ENCODE assay signal across 1 cellular context in the genomic region with DNA sequence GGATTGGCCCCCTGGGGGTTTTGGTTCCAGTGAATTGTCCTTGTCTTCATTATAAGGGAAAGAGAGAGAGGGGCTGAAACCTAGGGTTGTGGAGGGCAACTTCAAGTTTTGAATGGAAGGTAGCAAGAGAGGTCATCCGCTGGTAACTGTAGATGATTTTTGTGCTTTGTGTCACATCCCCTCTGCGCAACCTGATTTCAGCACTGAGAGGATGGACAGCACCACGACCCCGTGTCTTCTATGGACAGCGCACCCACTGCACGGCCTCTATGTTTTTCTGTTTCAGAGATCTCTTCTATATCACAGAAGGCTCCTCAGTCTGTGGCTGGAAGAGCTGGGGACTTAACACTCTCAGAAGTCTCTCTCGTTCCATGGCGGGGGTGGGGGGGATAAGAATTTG.
TF ChIP-seq lines count a peak whose summit lies in the region.

No MANE protein-coding gene starts in this region.

TF ChIP-seq in HepG2, 621 proteins besides CTCF, POLR2A, EP300 and RAD21 (continued from another document and continues in another):
- TF ChIP-seq, protein P1, sequence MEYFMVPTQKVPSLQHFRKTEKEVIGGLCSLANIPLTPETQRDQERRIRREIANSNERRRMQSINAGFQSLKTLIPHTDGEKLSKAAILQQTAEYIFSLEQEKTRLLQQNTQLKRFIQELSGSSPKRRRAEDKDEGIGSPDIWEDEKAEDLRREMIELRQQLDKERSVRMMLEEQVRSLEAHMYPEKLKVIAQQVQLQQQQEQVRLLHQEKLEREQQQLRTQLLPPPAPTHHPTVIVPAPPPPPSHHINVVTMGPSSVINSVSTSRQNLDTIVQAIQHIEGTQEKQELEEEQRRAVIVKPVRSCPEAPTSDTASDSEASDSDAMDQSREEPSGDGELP (IDR thresholded peaks at IDR 0.05; ENCODE audit: borderline replicate concordance, low read depth): no peak
- TF ChIP-seq KAT2B (IDR thresholded peaks at IDR 0.05; ENCODE audit: borderline replicate concordance, low read depth, low read length): no peak
- TF ChIP-seq ZNF160 (CRISPR knock-in tag; IDR thresholded peaks at IDR 0.05): no peak
- 0 out of 2 replicates have a peak, but pooled peaks have one; percentile 41 for TF ChIP-seq HOXA5 (CRISPR knock-in tag; IDR thresholded peaks at IDR 0.05)
- no peak for TF ChIP-seq PTBP1 (IDR thresholded peaks at IDR 0.05; ENCODE audit: low read depth, low read length, poor library complexity, severe bottlenecking)
- no peak for TF ChIP-seq TCF12 (IDR thresholded peaks at IDR 0.05)
- no peak for TF ChIP-seq TCF12 (CRISPR knock-in tag; IDR thresholded peaks at IDR 0.05)
- no peak for TF ChIP-seq ZFAT (CRISPR knock-in tag; conservative IDR thresholded peaks at IDR 0.05)
- no peak for TF ChIP-seq KDM5A (IDR thresholded peaks at IDR 0.05; ENCODE audit: borderline replicate concordance, low read length)
- TF ChIP-seq, protein P2, sequence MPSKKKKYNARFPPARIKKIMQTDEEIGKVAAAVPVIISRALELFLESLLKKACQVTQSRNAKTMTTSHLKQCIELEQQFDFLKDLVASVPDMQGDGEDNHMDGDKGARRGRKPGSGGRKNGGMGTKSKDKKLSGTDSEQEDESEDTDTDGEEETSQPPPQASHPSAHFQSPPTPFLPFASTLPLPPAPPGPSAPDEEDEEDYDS (CRISPR knock-in tag; IDR thresholded peaks at IDR 0.05): no peak
- no peak for TF ChIP-seq NPAS2 (CRISPR knock-in tag; IDR thresholded peaks at IDR 0.05; ENCODE audit: borderline replicate concordance)
- TF ChIP-seq, protein P3, sequence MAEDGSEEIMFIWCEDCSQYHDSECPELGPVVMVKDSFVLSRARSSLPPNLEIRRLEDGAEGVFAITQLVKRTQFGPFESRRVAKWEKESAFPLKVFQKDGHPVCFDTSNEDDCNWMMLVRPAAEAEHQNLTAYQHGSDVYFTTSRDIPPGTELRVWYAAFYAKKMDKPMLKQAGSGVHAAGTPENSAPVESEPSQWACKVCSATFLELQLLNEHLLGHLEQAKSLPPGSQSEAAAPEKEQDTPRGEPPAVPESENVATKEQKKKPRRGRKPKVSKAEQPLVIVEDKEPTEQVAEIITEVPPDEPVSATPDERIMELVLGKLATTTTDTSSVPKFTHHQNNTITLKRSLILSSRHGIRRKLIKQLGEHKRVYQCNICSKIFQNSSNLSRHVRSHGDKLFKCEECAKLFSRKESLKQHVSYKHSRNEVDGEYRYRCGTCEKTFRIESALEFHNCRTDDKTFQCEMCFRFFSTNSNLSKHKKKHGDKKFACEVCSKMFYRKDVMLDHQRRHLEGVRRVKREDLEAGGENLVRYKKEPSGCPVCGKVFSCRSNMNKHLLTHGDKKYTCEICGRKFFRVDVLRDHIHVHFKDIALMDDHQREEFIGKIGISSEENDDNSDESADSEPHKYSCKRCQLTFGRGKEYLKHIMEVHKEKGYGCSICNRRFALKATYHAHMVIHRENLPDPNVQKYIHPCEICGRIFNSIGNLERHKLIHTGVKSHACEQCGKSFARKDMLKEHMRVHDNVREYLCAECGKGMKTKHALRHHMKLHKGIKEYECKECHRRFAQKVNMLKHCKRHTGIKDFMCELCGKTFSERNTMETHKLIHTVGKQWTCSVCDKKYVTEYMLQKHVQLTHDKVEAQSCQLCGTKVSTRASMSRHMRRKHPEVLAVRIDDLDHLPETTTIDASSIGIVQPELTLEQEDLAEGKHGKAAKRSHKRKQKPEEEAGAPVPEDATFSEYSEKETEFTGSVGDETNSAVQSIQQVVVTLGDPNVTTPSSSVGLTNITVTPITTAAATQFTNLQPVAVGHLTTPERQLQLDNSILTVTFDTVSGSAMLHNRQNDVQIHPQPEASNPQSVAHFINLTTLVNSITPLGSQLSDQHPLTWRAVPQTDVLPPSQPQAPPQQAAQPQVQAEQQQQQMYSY (CRISPR knock-in tag; IDR thresholded peaks at IDR 0.05): no peak
- TF ChIP-seq TGIF2 (CRISPR knock-in tag; IDR thresholded peaks at IDR 0.05): peak; percentile 36; the same call in 1 of the 2 replicates
- no peak for TF ChIP-seq BORCS8-MEF2B (CRISPR knock-in tag; IDR thresholded peaks at IDR 0.05)
- TF ChIP-seq ZNF7 (CRISPR knock-in tag; IDR thresholded peaks at IDR 0.05): no peak
- TF ChIP-seq ZNF570 (CRISPR knock-in tag; IDR thresholded peaks at IDR 0.05; ENCODE audit: borderline replicate concordance): no peak
- no peak for TF ChIP-seq HIC2 (CRISPR knock-in tag; IDR thresholded peaks at IDR 0.05; ENCODE audit: low read depth)
- TF ChIP-seq, protein P4, sequence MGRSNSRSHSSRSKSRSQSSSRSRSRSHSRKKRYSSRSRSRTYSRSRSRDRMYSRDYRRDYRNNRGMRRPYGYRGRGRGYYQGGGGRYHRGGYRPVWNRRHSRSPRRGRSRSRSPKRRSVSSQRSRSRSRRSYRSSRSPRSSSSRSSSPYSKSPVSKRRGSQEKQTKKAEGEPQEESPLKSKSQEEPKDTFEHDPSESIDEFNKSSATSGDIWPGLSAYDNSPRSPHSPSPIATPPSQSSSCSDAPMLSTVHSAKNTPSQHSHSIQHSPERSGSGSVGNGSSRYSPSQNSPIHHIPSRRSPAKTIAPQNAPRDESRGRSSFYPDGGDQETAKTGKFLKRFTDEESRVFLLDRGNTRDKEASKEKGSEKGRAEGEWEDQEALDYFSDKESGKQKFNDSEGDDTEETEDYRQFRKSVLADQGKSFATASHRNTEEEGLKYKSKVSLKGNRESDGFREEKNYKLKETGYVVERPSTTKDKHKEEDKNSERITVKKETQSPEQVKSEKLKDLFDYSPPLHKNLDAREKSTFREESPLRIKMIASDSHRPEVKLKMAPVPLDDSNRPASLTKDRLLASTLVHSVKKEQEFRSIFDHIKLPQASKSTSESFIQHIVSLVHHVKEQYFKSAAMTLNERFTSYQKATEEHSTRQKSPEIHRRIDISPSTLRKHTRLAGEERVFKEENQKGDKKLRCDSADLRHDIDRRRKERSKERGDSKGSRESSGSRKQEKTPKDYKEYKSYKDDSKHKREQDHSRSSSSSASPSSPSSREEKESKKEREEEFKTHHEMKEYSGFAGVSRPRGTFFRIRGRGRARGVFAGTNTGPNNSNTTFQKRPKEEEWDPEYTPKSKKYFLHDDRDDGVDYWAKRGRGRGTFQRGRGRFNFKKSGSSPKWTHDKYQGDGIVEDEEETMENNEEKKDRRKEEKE (IDR thresholded peaks at IDR 0.05): no peak
- no peak for TF ChIP-seq ZNF749 (CRISPR knock-in tag; IDR thresholded peaks at IDR 0.05; ENCODE audit: borderline replicate concordance)
- TF ChIP-seq, protein P5, sequence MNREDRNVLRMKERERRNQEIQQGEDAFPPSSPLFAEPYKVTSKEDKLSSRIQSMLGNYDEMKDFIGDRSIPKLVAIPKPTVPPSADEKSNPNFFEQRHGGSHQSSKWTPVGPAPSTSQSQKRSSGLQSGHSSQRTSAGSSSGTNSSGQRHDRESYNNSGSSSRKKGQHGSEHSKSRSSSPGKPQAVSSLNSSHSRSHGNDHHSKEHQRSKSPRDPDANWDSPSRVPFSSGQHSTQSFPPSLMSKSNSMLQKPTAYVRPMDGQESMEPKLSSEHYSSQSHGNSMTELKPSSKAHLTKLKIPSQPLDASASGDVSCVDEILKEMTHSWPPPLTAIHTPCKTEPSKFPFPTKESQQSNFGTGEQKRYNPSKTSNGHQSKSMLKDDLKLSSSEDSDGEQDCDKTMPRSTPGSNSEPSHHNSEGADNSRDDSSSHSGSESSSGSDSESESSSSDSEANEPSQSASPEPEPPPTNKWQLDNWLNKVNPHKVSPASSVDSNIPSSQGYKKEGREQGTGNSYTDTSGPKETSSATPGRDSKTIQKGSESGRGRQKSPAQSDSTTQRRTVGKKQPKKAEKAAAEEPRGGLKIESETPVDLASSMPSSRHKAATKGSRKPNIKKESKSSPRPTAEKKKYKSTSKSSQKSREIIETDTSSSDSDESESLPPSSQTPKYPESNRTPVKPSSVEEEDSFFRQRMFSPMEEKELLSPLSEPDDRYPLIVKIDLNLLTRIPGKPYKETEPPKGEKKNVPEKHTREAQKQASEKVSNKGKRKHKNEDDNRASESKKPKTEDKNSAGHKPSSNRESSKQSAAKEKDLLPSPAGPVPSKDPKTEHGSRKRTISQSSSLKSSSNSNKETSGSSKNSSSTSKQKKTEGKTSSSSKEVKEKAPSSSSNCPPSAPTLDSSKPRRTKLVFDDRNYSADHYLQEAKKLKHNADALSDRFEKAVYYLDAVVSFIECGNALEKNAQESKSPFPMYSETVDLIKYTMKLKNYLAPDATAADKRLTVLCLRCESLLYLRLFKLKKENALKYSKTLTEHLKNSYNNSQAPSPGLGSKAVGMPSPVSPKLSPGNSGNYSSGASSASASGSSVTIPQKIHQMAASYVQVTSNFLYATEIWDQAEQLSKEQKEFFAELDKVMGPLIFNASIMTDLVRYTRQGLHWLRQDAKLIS (CRISPR knock-in tag; IDR thresholded peaks at IDR 0.05): no peak
- TF ChIP-seq, protein P6, sequence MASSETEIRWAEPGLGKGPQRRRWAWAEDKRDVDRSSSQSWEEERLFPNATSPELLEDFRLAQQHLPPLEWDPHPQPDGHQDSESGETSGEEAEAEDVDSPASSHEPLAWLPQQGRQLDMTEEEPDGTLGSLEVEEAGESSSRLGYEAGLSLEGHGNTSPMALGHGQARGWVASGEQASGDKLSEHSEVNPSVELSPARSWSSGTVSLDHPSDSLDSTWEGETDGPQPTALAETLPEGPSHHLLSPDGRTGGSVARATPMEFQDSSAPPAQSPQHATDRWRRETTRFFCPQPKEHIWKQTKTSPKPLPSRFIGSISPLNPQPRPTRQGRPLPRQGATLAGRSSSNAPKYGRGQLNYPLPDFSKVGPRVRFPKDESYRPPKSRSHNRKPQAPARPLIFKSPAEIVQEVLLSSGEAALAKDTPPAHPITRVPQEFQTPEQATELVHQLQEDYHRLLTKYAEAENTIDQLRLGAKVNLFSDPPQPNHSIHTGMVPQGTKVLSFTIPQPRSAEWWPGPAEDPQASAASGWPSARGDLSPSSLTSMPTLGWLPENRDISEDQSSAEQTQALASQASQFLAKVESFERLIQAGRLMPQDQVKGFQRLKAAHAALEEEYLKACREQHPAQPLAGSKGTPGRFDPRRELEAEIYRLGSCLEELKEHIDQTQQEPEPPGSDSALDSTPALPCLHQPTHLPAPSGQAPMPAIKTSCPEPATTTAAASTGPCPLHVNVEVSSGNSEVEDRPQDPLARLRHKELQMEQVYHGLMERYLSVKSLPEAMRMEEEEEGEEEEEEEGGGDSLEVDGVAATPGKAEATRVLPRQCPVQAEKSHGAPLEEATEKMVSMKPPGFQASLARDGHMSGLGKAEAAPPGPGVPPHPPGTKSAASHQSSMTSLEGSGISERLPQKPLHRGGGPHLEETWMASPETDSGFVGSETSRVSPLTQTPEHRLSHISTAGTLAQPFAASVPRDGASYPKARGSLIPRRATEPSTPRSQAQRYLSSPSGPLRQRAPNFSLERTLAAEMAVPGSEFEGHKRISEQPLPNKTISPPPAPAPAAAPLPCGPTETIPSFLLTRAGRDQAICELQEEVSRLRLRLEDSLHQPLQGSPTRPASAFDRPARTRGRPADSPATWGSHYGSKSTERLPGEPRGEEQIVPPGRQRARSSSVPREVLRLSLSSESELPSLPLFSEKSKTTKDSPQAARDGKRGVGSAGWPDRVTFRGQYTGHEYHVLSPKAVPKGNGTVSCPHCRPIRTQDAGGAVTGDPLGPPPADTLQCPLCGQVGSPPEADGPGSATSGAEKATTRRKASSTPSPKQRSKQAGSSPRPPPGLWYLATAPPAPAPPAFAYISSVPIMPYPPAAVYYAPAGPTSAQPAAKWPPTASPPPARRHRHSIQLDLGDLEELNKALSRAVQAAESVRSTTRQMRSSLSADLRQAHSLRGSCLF (CRISPR knock-in tag; IDR thresholded peaks at IDR 0.05; ENCODE audit: borderline replicate concordance): no peak
- TF ChIP-seq SALL1 (CRISPR knock-in tag; IDR thresholded peaks at IDR 0.05): 0 out of 2 replicates have a peak, but pooled peaks have one; percentile 31
- no peak for TF ChIP-seq ZNF639 (CRISPR knock-in tag; conservative IDR thresholded peaks at IDR 0.05)
- no peak for TF ChIP-seq AGO2 (optimal IDR thresholded peaks at IDR 0.05; ENCODE audit: low read depth, low read length)
- no peak for TF ChIP-seq SNAPC5 (CRISPR knock-in tag; IDR thresholded peaks at IDR 0.05; ENCODE audit: borderline replicate concordance)
- TF ChIP-seq, protein P7, sequence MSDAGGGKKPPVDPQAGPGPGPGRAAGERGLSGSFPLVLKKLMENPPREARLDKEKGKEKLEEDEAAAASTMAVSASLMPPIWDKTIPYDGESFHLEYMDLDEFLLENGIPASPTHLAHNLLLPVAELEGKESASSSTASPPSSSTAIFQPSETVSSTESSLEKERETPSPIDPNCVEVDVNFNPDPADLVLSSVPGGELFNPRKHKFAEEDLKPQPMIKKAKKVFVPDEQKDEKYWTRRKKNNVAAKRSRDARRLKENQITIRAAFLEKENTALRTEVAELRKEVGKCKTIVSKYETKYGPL (CRISPR knock-in tag; IDR thresholded peaks at IDR 0.05): no peak
- TF ChIP-seq KAT7 (CRISPR knock-in tag; IDR thresholded peaks at IDR 0.05; ENCODE audit: borderline replicate concordance): no peak
- TF ChIP-seq NCOA2 (CRISPR knock-in tag; IDR thresholded peaks at IDR 0.05): 0 out of 2 replicates have a peak, but pooled peaks have one; percentile 18
- 0 out of 2 replicates have a peak, but pooled peaks have one; percentile 30 for TF ChIP-seq SAP130 (CRISPR knock-in tag; IDR thresholded peaks at IDR 0.05; ENCODE audit: low read depth)
